Comparison of ENCODE assay signal across 19 cellular contexts in the genomic region with DNA sequence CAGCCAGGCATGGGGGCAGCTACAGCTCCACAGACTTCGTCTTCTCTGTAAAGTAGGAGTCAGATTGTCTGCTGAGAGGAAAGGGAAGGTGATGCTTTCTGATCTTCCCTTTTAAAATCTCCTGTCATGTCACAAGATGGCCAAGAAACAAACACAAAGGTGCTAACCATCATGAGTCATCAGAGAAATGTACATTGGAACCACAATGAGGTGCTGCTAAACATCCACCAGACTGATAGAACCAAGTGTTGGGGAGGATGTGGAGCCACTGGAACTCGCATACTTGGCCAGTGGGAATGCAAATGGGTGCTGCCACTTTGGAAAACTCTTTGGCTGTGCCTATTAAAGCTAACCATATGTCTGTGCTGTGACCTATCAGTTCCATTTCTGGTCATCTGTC.
"Had no signal": no experiment of that assay in that cellular context is flagged by ENCODE, and none has a peak within 500 bp of the region (broad histone marks: within the 10 kb centered on the region; RNA-seq: fewer than 3 reads in every experiment).

No MANE protein-coding gene starts in this region.

- H3K79me2 ChIP-seq: hepatocyte had no signal

- H3K27me3 Mint-ChIP-seq: dendritic cell treated with granulocyte-macrophage colony-stimulating factor and Interleukin-4, amounts not matched to agents 40 ng/mL and 50 ng/mL, for 4 days; naive thymus-derived CD8-positive, alpha-beta T cell had no signal

- H3K9me3 ChIP-seq: mucosa of descending colon, ovary, right atrium auricular region, sigmoid colon, tibial artery, upper lobe of right lung had no signal

- H3K9ac ChIP-seq: neural progenitor cell had no signal

- H2AFZ ChIP-seq: hepatocyte, neural progenitor cell had no signal

- DNase-seq: cerebellar nuclear complex; erythroblast; foreskin melanocyte; head of caudate nucleus; mucosa of descending colon; naive thymus-derived CD8-positive, alpha-beta T cell; nucleus accumbens; ovary; stimulated activated CD4-positive, alpha-beta T cell treated with anti-CD3 and anti-CD28 coated beads, Interleukin-2, amount 100 ng/mL, for 24 hours; stimulated activated CD4-positive, alpha-beta T cell treated with anti-CD3 and anti-CD28 coated beads, Interleukin-4, amount 100 ng/mL, for 4 hours; stimulated activated naive CD4-positive, alpha-beta T cell treated with Interleukin-2 at 50 U/mL for 16 hours; tibial artery; upper lobe of right lung had no signal

- ATAC-seq: mucosa of descending colon; naive thymus-derived CD8-positive, alpha-beta T cell; upper lobe of right lung had no signal

- H3K27ac ChIP-seq: hepatocyte, neural progenitor cell, ovary, right atrium auricular region, sigmoid colon, skin epidermis, tibial artery, upper lobe of right lung had no signal

- H3K4me3 Mint-ChIP-seq: dendritic cell treated with granulocyte-macrophage colony-stimulating factor and Interleukin-4, amounts not matched to agents 40 ng/mL and 50 ng/mL, for 4 days; naive thymus-derived CD8-positive, alpha-beta T cell; neural progenitor cell had no signal

- H3K27me3 ChIP-seq: hepatocyte, neural progenitor cell, ovary, right atrium auricular region, sigmoid colon, tibial artery, upper lobe of right lung had no signal

- H3K9me3 Mint-ChIP-seq: dendritic cell treated with granulocyte-macrophage colony-stimulating factor and Interleukin-4, amounts not matched to agents 40 ng/mL and 50 ng/mL, for 4 days; neural progenitor cell had no signal

- H3K27ac Mint-ChIP-seq: dendritic cell treated with granulocyte-macrophage colony-stimulating factor and Interleukin-4, amounts not matched to agents 40 ng/mL and 50 ng/mL, for 4 days; naive thymus-derived CD8-positive, alpha-beta T cell; neural progenitor cell had no signal

- H3K4me2 ChIP-seq: hepatocyte, neural progenitor cell had no signal
